19 cellular contexts compared by ENCODE assay signal in genomic region chr9:2740616-2741015, GRCh38. TPM values are rescaled to one million over a fixed set of nuclear protein-coding genes. Genes with fewer than 3 reads are reported as not detected.
"Had no signal": no experiment of that assay in that cellular context is flagged by ENCODE, and none has a peak within 500 bp of the region (broad histone marks: within the 10 kb centered on the region; RNA-seq: fewer than 3 reads in every experiment).

No MANE protein-coding gene starts in this region.

- H3K4me1 ChIP-seq: lower lobe of right lung, suprapubic skin, upper lobe of left lung had no signal

- H3K27me3 ChIP-seq: pancreas, suprapubic skin, upper lobe of left lung had no signal

- H3K27ac ChIP-seq: lower lobe of right lung, suprapubic skin, upper lobe of left lung had no signal

- ATAC-seq: activated CD8-positive, alpha-beta memory T cell treated with anti-CD3 and anti-CD28 coated beads, Interleukin-2, amount 10 ng/mL, durations not matched to agents 7 days and 5 days; activated naive CD4-positive, alpha-beta T cell treated with anti-CD3 and anti-CD28 coated beads, Interleukin-2, amount 50 U/mL, for 72 hours; activated T-cell treated with anti-CD3 and anti-CD28 coated beads, Interleukin-2, amount 50 U/mL, for 4 hours; lower lobe of right lung; stimulated activated naive CD8-positive, alpha-beta T cell treated with anti-CD3 and anti-CD28 coated beads, Interleukin-15, Interleukin-2, amounts not matched to agents 100 U/mL and 50 U/mL, for 24 hours; T-helper 17 cell had no signal

- H3K4me3 ChIP-seq: lower lobe of right lung, pancreas, suprapubic skin, upper lobe of left lung had no signal

- H3K9me3 ChIP-seq: lower lobe of right lung, pancreas, suprapubic skin, upper lobe of left lung had no signal

- DNase-seq: activated CD4-positive, alpha-beta T cell treated with anti-CD3 and anti-CD28 coated beads, Interleukin-2, amount 50 U/mL, for 4 hours; activated CD8-positive, alpha-beta memory T cell treated with anti-CD3 and anti-CD28 coated beads, Interleukin-2, amount 10 ng/mL, durations not matched to agents 7 days and 5 days; activated effector memory CD4-positive, alpha-beta T cell treated with anti-CD3 and anti-CD28 coated beads, Interleukin-2, amount 50 U/mL, for 16 hours; activated T-cell treated with anti-CD3 and anti-CD28 coated beads, Interleukin-2, amount 50 U/mL, for 4 hours; caudate nucleus; cortex of kidney; effector memory CD4-positive, alpha-beta T cell; hypothalamus; lower lobe of right lung; naive B cell; pancreas; stimulated activated CD4-positive, alpha-beta T cell treated with anti-CD3 and anti-CD28 coated beads, Interleukin-2, amount 100 ng/mL, for 48 hours; stimulated activated CD8-positive, alpha-beta memory T cell treated with anti-CD3 and anti-CD28 coated beads, Interleukin-4, amount 100 ng/mL, for 48 hours; stimulated activated naive CD8-positive, alpha-beta T cell treated with anti-CD3 and anti-CD28 coated beads, Interleukin-15, Interleukin-2, amounts not matched to agents 100 U/mL and 50 U/mL, for 24 hours; T-helper 17 cell; upper lobe of left lung had no signal

- H3K36me3 ChIP-seq: lower lobe of right lung, pancreas, upper lobe of left lung had no signal

RNA-seq across cellular contexts. Expression of gene KCNV2, which starts 23.3 kb away (rescaled TPM):
- total RNA-seq: activated CD8-positive, alpha-beta memory T cell treated with anti-CD3 and anti-CD28 coated beads, Interleukin-2, amount 10 ng/mL, durations not matched to agents 7 days and 5 days; activated naive CD4-positive, alpha-beta T cell treated with anti-CD3 and anti-CD28 coated beads, Interleukin-2, amount 50 U/mL, for 72 hours; activated T-cell treated with anti-CD3 and anti-CD28 coated beads, Interleukin-2, amount 50 U/mL, for 4 hours; lower lobe of right lung; mesothelial cell of epicardium; pancreas; suprapubic skin; T-helper 17 cell; upper lobe of left lung had no signal
- polyA plus RNA-seq: pancreas had no signal
